In genomic region chr16:31201511-31202401, GRCh38 we compare ENCODE assay signal across 1 cellular context.
A peak's percentile ranks its signal among the peaks of the same experiment; 100 is the strongest.
TF ChIP-seq lines count a peak whose summit lies in the region.

No MANE protein-coding gene starts in this region.

TF ChIP-seq in GM12878, 131 proteins besides CTCF, POLR2A, EP300 and RAD21 (continues in another document):
- no peak for TF ChIP-seq PRDM15 (CRISPR knock-in tag; IDR thresholded peaks at IDR 0.05)
- TF ChIP-seq LARP7 (IDR thresholded peaks at IDR 0.05) = no peak
- no peak for TF ChIP-seq HDAC2 (IDR thresholded peaks at IDR 0.05)
- TF ChIP-seq IKZF2 (IDR thresholded peaks at IDR 0.05) = peak in 1 of 2 experiments; percentile 10; a peak in 1 of 4 replicates
- TF ChIP-seq MTA2 (IDR thresholded peaks at IDR 0.05; ENCODE audit: low read depth) = no peak
- no peak for TF ChIP-seq MEF2A (IDR thresholded peaks at IDR 0.05; ENCODE audit: insufficient read depth, low read depth, low read length)
- no peak for TF ChIP-seq E2F8 (IDR thresholded peaks at IDR 0.05; ENCODE audit: low read depth, partially characterized antibody)
- TF ChIP-seq BMI1 (IDR thresholded peaks at IDR 0.05; ENCODE audit: borderline replicate concordance) = no peak
- TF ChIP-seq CHD2 (IDR thresholded peaks at IDR 0.05; ENCODE audit: borderline replicate concordance, low read depth, low read length) = peak; percentile 69; the same call in 1 of the 2 replicates
- no peak for TF ChIP-seq BCLAF1 (IDR thresholded peaks at IDR 0.05)
- no peak for TF ChIP-seq FOS (IDR thresholded peaks at IDR 0.05; ENCODE audit: borderline replicate concordance, extremely low read depth, insufficient read length)
- TF ChIP-seq HDGF (IDR thresholded peaks at IDR 0.05) = 0 out of 2 replicates have a peak, but pooled peaks have one; percentile 32
- TF ChIP-seq ZNF687 (IDR thresholded peaks at IDR 0.05) = no peak
- TF ChIP-seq PML (IDR thresholded peaks at IDR 0.05; ENCODE audit: low read length) = peak; percentile 31; the same call in 1 of the 2 replicates
- TF ChIP-seq DPF2 (IDR thresholded peaks at IDR 0.05) = 0 out of 2 replicates have a peak, but pooled peaks have one; percentile 37
- TF ChIP-seq NR2C1 (IDR thresholded peaks at IDR 0.05) = no peak
- 0 out of 2 replicates have a peak, but pooled peaks have one; percentile 47 for TF ChIP-seq ATF7 (IDR thresholded peaks at IDR 0.05; ENCODE audit: low read depth)
- TF ChIP-seq TCF12 (IDR thresholded peaks at IDR 0.05; ENCODE audit: low read depth, low read length) = 0 out of 2 replicates have a peak, but pooled peaks have one; percentile 13
- no peak for TF ChIP-seq CBX5 (IDR thresholded peaks at IDR 0.05; ENCODE audit: low read depth)
- no peak for TF ChIP-seq ZNF384 (IDR thresholded peaks at IDR 0.05; ENCODE audit: borderline replicate concordance, low read depth, low read length)
- TF ChIP-seq POLR2AphosphoS5 (IDR thresholded peaks at IDR 0.05; ENCODE audit: low read length) = peak; percentile 14
- TF ChIP-seq MXI1 (IDR thresholded peaks at IDR 0.05; ENCODE audit: low read depth, low read length) = peak; percentile 17; the same call in 1 of the 2 replicates
- no peak for TF ChIP-seq SRF (IDR thresholded peaks at IDR 0.05; ENCODE audit: low read depth in 2 of 2, low read length in 2 of 2)
- 0 out of 2 replicates have a peak, but pooled peaks have one; percentile 11 for TF ChIP-seq NR2F1 (conservative IDR thresholded peaks at IDR 0.05)
- peak; percentile 32; the same call in 1 of the 2 replicates for TF ChIP-seq RUNX3 (IDR thresholded peaks at IDR 0.05; ENCODE audit: low read length)
- peak; percentile 2 for TF ChIP-seq BCL3 (IDR thresholded peaks at IDR 0.05; ENCODE audit: borderline replicate concordance, insufficient read depth, low read depth, low read length, poor library complexity, severe bottlenecking)
- peak; percentile 58; the same call in 1 of the 2 replicates for TF ChIP-seq POLR2AphosphoS2 (IDR thresholded peaks at IDR 0.05; ENCODE audit: low read depth, low read length)
- peak in 1 of 2 experiments; percentile 95; a peak in 2 of 3 replicates for TF ChIP-seq EGR1 (IDR thresholded peaks at IDR 0.05; ENCODE audit: borderline replicate concordance in 1 of 2, low read depth in 2 of 2, low read length in 2 of 2)
- peak; percentile 76; the same call in 1 of the 2 replicates for TF ChIP-seq SPI1 (IDR thresholded peaks at IDR 0.05; ENCODE audit: borderline replicate concordance, insufficient read depth, low read depth, low read length)
- no peak for TF ChIP-seq CREM (IDR thresholded peaks at IDR 0.05; ENCODE audit: low read depth)
- no peak for TF ChIP-seq FOXM1 (IDR thresholded peaks at IDR 0.05; ENCODE audit: low read depth, low read length)
- peak; percentile 73; the same call in 1 of the 2 replicates for TF ChIP-seq MTA3 (IDR thresholded peaks at IDR 0.05; ENCODE audit: borderline replicate concordance, low read length)
- no peak for TF ChIP-seq CUX1 (IDR thresholded peaks at IDR 0.05; ENCODE audit: insufficient replicate concordance, low read depth, low read length)
- TF ChIP-seq ZBED1 (IDR thresholded peaks at IDR 0.05; ENCODE audit: borderline replicate concordance) = no peak
- peak; percentile 22; the same call in 1 of the 2 replicates for TF ChIP-seq TAF1 (IDR thresholded peaks at IDR 0.05; ENCODE audit: borderline replicate concordance, low read depth, low read length)
- no peak for TF ChIP-seq FOXK2 (IDR thresholded peaks at IDR 0.05)
